19 cellular contexts compared by ENCODE assay signal in genomic region chr11:9104581-9104980, GRCh38. TPM values are rescaled to one million over a fixed set of nuclear protein-coding genes. Genes with fewer than 3 reads are reported as not detected.
A peak's percentile ranks its signal among the peaks of the same experiment; 100 is the strongest.
DNase-seq lines count a peak whose midpoint lies in the region; ATAC-seq, FAIRE-seq and TF ChIP-seq lines count a peak whose summit lies in the region.
"Had no signal": no experiment of that assay in that cellular context is flagged by ENCODE, and none has a peak within 500 bp of the region (broad histone marks: within the 10 kb centered on the region; RNA-seq: fewer than 3 reads in every experiment).

No MANE protein-coding gene starts in this region.

- H3K4me3 ChIP-seq in Caco-2 (ENCODE audit: low read depth, low read length) (no peak overlapping the region), esophagus muscularis mucosa (no peak overlapping the region), mucosa of descending colon (no peak overlapping the region), coronary artery (no peak overlapping the region)
- H3K4me3 ChIP-seq: GM12878 had no signal

- peaks cover 10% of the 10 kb centered on the region; the same call in 1 of the 2 replicates for H3K4me1 ChIP-seq in Caco-2
- H3K4me1 ChIP-seq in esophagus muscularis mucosa: no peaks in the 10 kb centered on the region
- H3K4me1 ChIP-seq in mucosa of descending colon (ENCODE audit: low read depth): no peaks in the 10 kb centered on the region

- H3K9me3 ChIP-seq in Caco-2: no peaks in the 10 kb centered on the region; the same call in 1 of the 2 replicates
- H3K9me3 ChIP-seq in esophagus muscularis mucosa: no peaks in the 10 kb centered on the region
- no peaks in the 10 kb centered on the region for H3K9me3 ChIP-seq in mucosa of descending colon

- POLR2A ChIA-PET in Caco-2 (lab: Charles Lee): no interaction called here

- H3K36me3 Mint-ChIP-seq in Caco-2 (ENCODE audit: insufficient read depth, unreplicated experiment) (no peaks in the 10 kb centered on the region), mesothelial cell of epicardium (no peaks in the 10 kb centered on the region)
- H3K36me3 Mint-ChIP-seq: CD4-positive, alpha-beta memory T cell had no signal

- ATAC-seq in mucosa of descending colon: peak; percentile 54
- ATAC-seq in GM21367 (IDR thresholded peaks at IDR 0.05; ENCODE audit: unreplicated experiment): no peak
- ATAC-seq: GM12878 had no signal

- H3K27me3 Mint-ChIP-seq in Caco-2 (ENCODE audit: insufficient read depth, unreplicated experiment) (no peaks in the 10 kb centered on the region), mesothelial cell of epicardium (ENCODE audit: low read depth) (no peaks in the 10 kb centered on the region)

- no peak for TF ChIP-seq CTCF in Caco-2 (IDR thresholded peaks at IDR 0.05; ENCODE audit: insufficient read depth in 1 of 2, low read depth in 1 of 2, low read length in 1 of 2, severe bottlenecking in 1 of 2, unreplicated experiment in 1 of 2)
- TF ChIP-seq CTCF in VCaP (conservative IDR thresholded peaks at IDR 0.05): no peak
- no peak for TF ChIP-seq CTCF in esophagus muscularis mucosa (IDR thresholded peaks at IDR 0.05)
- TF ChIP-seq CTCF in mucosa of descending colon (IDR thresholded peaks at IDR 0.05): no peak
- no peak for TF ChIP-seq CTCF in coronary artery (IDR thresholded peaks at IDR 0.05)
- no peak for TF ChIP-seq CTCF in mesothelial cell of epicardium (IDR thresholded peaks at IDR 0.05; ENCODE audit: unreplicated experiment)

- H3K9me3 Mint-ChIP-seq in Caco-2 (ENCODE audit: unreplicated experiment): peaks cover 11% of the 10 kb centered on the region
- no peaks in the 10 kb centered on the region for H3K9me3 Mint-ChIP-seq in mesothelial cell of epicardium

- TF ChIP-seq POLR2A in esophagus muscularis mucosa (IDR thresholded peaks at IDR 0.05; ENCODE audit: low read depth) (no peak), GM12892 (IDR thresholded peaks at IDR 0.05; ENCODE audit: low read depth, low read length) (no peak)

- peak overlapping the region; percentile 74; the same call in 1 of the 2 replicates for H3K27ac ChIP-seq in VCaP
- no peak overlapping the region for H3K27ac ChIP-seq in esophagus muscularis mucosa (replicated peaks in 1 of 4)
- no peak overlapping the region for H3K27ac ChIP-seq in coronary artery

- CTCF ChIA-PET in Caco-2 (lab: Charles Lee): interaction anchor here (1.9 kb wide), 1 partner anchor 33 kb away, joined by 9 read pairs; no protein-coding TSS in a partner anchor

- no peak for DNase-seq in Caco-2
- DNase-seq in esophagus muscularis mucosa (ENCODE audit: extremely low spot score): peak; percentile 34
- no peak for DNase-seq in mucosa of descending colon
- no peak for DNase-seq in coronary artery (ENCODE audit: low spot score)
- no peak for DNase-seq in GM12892 (ENCODE audit: insufficient read length)
- no peak for DNase-seq in mesothelial cell of epicardium (ENCODE audit: low spot score in 2 of 2, unreplicated experiment in 2 of 2)
- DNase-seq: C1 segment of cervical spinal cord; CD4-positive, alpha-beta memory T cell; COR-L47; DMS153; DND-41; GOT3; H7; HCEC 1CT had no signal

- BruUV-seq in Caco-2 (replicated peaks; lab: Mats Ljungman, UMichigan): no TSS peak

- no peaks in the 10 kb centered on the region for H3K36me3 ChIP-seq in Caco-2 (ENCODE audit: control insufficient read depth, insufficient read depth, low read length)
- H3K36me3 ChIP-seq in esophagus muscularis mucosa: no peaks in the 10 kb centered on the region
- H3K36me3 ChIP-seq in mucosa of descending colon (ENCODE audit: low read depth): no peaks in the 10 kb centered on the region

- H3K27me3 ChIP-seq in Caco-2 (replicated peaks; ENCODE audit: control insufficient read depth, insufficient read depth, low read length): no peaks in the 10 kb centered on the region
- H3K27me3 ChIP-seq in esophagus muscularis mucosa: no peaks in the 10 kb centered on the region

- peak overlapping the region; percentile 33 for H3K27ac Mint-ChIP-seq in Caco-2 (ENCODE audit: unreplicated experiment)
- H3K27ac Mint-ChIP-seq in mesothelial cell of epicardium: no peak overlapping the region
- H3K27ac Mint-ChIP-seq: CD4-positive, alpha-beta memory T cell had no signal

- H3K4me3 Mint-ChIP-seq in Caco-2 (ENCODE audit: unreplicated experiment) (no peak overlapping the region), mesothelial cell of epicardium (no peak overlapping the region)
- H3K4me3 Mint-ChIP-seq: CD4-positive, alpha-beta memory T cell had no signal

- H3K4me1 Mint-ChIP-seq in Caco-2 (ENCODE audit: low read depth, unreplicated experiment) (peaks cover 6% of the 10 kb centered on the region), mesothelial cell of epicardium (peaks cover 6% of the 10 kb centered on the region)
- H3K4me1 Mint-ChIP-seq: CD4-positive, alpha-beta memory T cell had no signal

- intact Hi-C loops in Caco-2 (cut with micrococcal nuclease; ENCODE audit: unreplicated experiment): no loop called here
- intact Hi-C loops in esophagus muscularis mucosa (cut with DNase I): no loop called here
- intact Hi-C loops in mucosa of descending colon (cut with DNase I, micrococcal nuclease): no loop called here

- FAIRE-seq in GM12892 (lab: Jason Lieb, UNC): no peak
- FAIRE-seq: G401.6, GM12878, GM18507 had no signal

- 96% methylated on average over 7 of the region's 7 CpGs for WGBS in esophagus muscularis mucosa

- no peak for TF ChIP-seq EP300 in esophagus muscularis mucosa (IDR thresholded peaks at IDR 0.05)

RNA-seq across cellular contexts. Expression of gene SCUBE2, which starts 13.2 kb away (rescaled TPM):
- total RNA-seq in Caco-2 (2022) (3.1 and 3.2 TPM in 2 replicates), esophagus muscularis mucosa (10 to 100 TPM in 1 of 4 donors, 1 to 10 TPM in 3; 1.7 to 11.5 (median 8.2) TPM), mucosa of descending colon (10 to 100 TPM in 2 of 3 donors, 1 to 10 TPM in 1; 8.7 to 18.7 (median 15.9) TPM), mesothelial cell of epicardium (1.1 to 1.7 TPM (median 1.5 TPM) in 3 replicates)
- 0.47 TPM for polyA plus RNA-seq in GM12892 (2012; ENCODE audit: missing spikeins)
- polyA plus RNA-seq: CD4-positive, alpha-beta memory T cell had no signal
